In the genomic region with DNA sequence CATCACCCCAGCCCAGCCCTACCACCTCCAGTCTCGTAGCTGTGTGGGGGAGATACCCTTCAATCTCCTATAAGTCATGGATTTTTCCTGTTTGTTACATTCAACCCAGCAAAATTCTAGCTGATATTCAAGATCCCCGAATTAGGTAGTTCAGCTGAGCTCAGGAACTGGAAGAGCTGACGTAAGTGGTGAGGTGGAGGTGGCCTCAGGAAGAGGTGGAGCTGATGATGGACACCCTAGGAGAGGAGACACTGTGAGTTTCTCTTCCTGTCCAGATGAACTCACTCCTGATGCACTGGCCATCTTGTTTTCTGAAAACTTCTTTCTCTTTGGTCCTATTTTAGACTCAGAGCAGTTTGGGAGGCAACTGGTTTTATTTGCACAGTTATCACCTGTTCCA, we compare ENCODE assay signal across 27 cellular contexts.
"Had no signal": no experiment of that assay in that cellular context is flagged by ENCODE, and none has a peak within 500 bp of the region (broad histone marks: within the 10 kb centered on the region; RNA-seq: fewer than 3 reads in every experiment).

No MANE protein-coding gene starts in this region.

- H3K4me1 Mint-ChIP-seq: activated naive CD4-positive, alpha-beta T cell treated with anti-CD3 and anti-CD28 coated beads, Interleukin-2, amount 50 U/mL, for 24 hours had no signal

- FAIRE-seq: K562 had no signal

- H3K9me3 Mint-ChIP-seq: activated CD4-positive, alpha-beta T cell treated with anti-CD3 and anti-CD28 coated beads, Interleukin-2, amount 10 ng/mL, durations not matched to agents 7 days and 5 days; activated naive CD4-positive, alpha-beta T cell treated with anti-CD3 and anti-CD28 coated beads, Interleukin-2, amount 50 U/mL, for 24 hours; activated naive CD8-positive, alpha-beta T cell treated with anti-CD3 and anti-CD28 coated beads, Interleukin-2, amount 10 ng/mL, durations not matched to agents 7 days and 5 days; activated T-cell treated with anti-CD3 and anti-CD28 coated beads, Interleukin-2, amount 50 U/mL, for 24 hours; activated T-helper 2 cell treated with anti-CD3 and anti-CD28 coated beads, Interferon-gamma antibody, Interleukin-2, Interleukin-4, amounts not matched to agents 10 μg/mL and 5 μg/mL and 100 μg/mL, durations not matched to agents 14 hours and 24 hours and 36 hours had no signal

- H3K27ac Mint-ChIP-seq: activated CD4-positive, alpha-beta T cell treated with anti-CD3 and anti-CD28 coated beads, Interleukin-2, amount 10 ng/mL, durations not matched to agents 7 days and 5 days; activated CD8-positive, alpha-beta T cell treated with anti-CD3 and anti-CD28 coated beads, Interleukin-2, amount 10 ng/mL, durations not matched to agents 7 days and 5 days; activated naive CD4-positive, alpha-beta T cell treated with anti-CD3 and anti-CD28 coated beads, Interleukin-2, amount 50 U/mL, for 24 hours; activated naive CD8-positive, alpha-beta T cell treated with anti-CD3 and anti-CD28 coated beads, Interleukin-2, amount 10 ng/mL, durations not matched to agents 7 days and 5 days; activated T-cell treated with anti-CD3 and anti-CD28 coated beads, Interleukin-2, amount 50 U/mL, for 24 hours; activated T-helper 2 cell treated with anti-CD3 and anti-CD28 coated beads, Interferon-gamma antibody, Interleukin-2, Interleukin-4, amounts not matched to agents 10 μg/mL and 5 μg/mL and 100 μg/mL, durations not matched to agents 14 hours and 24 hours and 36 hours had no signal

- H3K4me1 ChIP-seq: ascending aorta, breast epithelium, Peyer's patch had no signal

- H3K36me3 Mint-ChIP-seq: activated naive CD4-positive, alpha-beta T cell treated with anti-CD3 and anti-CD28 coated beads, Interleukin-2, amount 50 U/mL, for 24 hours; activated naive CD8-positive, alpha-beta T cell treated with anti-CD3 and anti-CD28 coated beads, Interleukin-2, amount 10 ng/mL, durations not matched to agents 7 days and 5 days had no signal

- H3K4me3 Mint-ChIP-seq: activated CD4-positive, alpha-beta T cell treated with anti-CD3 and anti-CD28 coated beads, Interleukin-2, amount 10 ng/mL, durations not matched to agents 7 days and 5 days; activated CD8-positive, alpha-beta T cell treated with anti-CD3 and anti-CD28 coated beads, Interleukin-2, amount 10 ng/mL, durations not matched to agents 7 days and 5 days; activated naive CD4-positive, alpha-beta T cell treated with anti-CD3 and anti-CD28 coated beads, Interleukin-2, amount 50 U/mL, for 24 hours; activated naive CD8-positive, alpha-beta T cell treated with anti-CD3 and anti-CD28 coated beads, Interleukin-2, amount 10 ng/mL, durations not matched to agents 7 days and 5 days; activated T-cell treated with anti-CD3 and anti-CD28 coated beads, Interleukin-2, amount 50 U/mL, for 24 hours had no signal

- H3K36me3 ChIP-seq: ascending aorta, breast epithelium, Peyer's patch had no signal

- H3K27me3 ChIP-seq: ascending aorta, breast epithelium, Peyer's patch had no signal

- H3K4me3 ChIP-seq: ascending aorta, breast epithelium, K562, Peyer's patch had no signal

- DNase-seq: activated CD4-positive, alpha-beta T cell treated with anti-CD3 and anti-CD28 coated beads, Interleukin-2, amount 10 ng/mL, durations not matched to agents 7 days and 5 days; activated CD4-positive, alpha-beta T cell treated with anti-CD3 and anti-CD28 coated beads, Interleukin-2, amount 50 U/mL, for 48 hours; activated CD8-positive, alpha-beta T cell treated with anti-CD3 and anti-CD28 coated beads, Interleukin-2, amount 10 ng/mL, durations not matched to agents 7 days and 5 days; activated gamma-delta T cell; activated naive CD4-positive, alpha-beta T cell treated with Interleukin-2 at 50 U/mL for 16 hours; activated naive CD8-positive, alpha-beta T cell treated with anti-CD3 and anti-CD28 coated beads, Interleukin-2, amount 10 ng/mL, durations not matched to agents 7 days and 5 days; activated T-cell treated with anti-CD3 and anti-CD28 coated beads, Interleukin-2, amount 50 U/mL, for 24 hours; amygdala; caudate nucleus; NCI-H1105; NCI-H1417 treated with DMSO at 0.1 percent for 48 hours; NCI-H1694; NCI-H2029; NCI-H345; NCI-H524 treated with DMSO at 0.1 percent for 48 hours; NK-92 treated with Interleukin-12 subunit alpha and Interleukin-12 subunit beta, amount 100 ng/mL, for 24 hours; PC-3; Peyer's patch; RPMI8226; SHP77 treated with DMSO at 0.1 percent for 48 hours; SW 1271; T1000 had no signal

- ATAC-seq: activated CD8-positive, alpha-beta T cell treated with anti-CD3 and anti-CD28 coated beads, Interleukin-2, amount 10 ng/mL, durations not matched to agents 7 days and 5 days; K562; PC-3 had no signal

- H3K9me3 ChIP-seq: ascending aorta, breast epithelium, Peyer's patch had no signal

- H3K27ac ChIP-seq: ascending aorta, Peyer's patch had no signal
